Comparison of ENCODE assay signal across 8 cellular contexts in genomic region chr10:24701447-24701846, GRCh38.
DNase-seq lines count a peak whose midpoint lies in the region; ATAC-seq lines count a peak whose summit lies in the region.

No MANE protein-coding gene starts in this region.

- H3K27ac ChIP-seq in caudate nucleus (ENCODE audit: low read depth, low read length) = peak overlapping the region; percentile 50

- ATAC-seq in GM18511 (IDR thresholded peaks at IDR 0.05; ENCODE audit: unreplicated experiment) (peak; percentile 91), GM21526 (IDR thresholded peaks at IDR 0.05; ENCODE audit: low FRiP score, unreplicated experiment) (peak; percentile 93), HG03460 (IDR thresholded peaks at IDR 0.05; ENCODE audit: unreplicated experiment) (peak; percentile 81)

- DNase-seq in caudate nucleus (lab: John Stamatoyannopoulos, UW) (no peak), NCI-H2081 treated with DMSO at 0.1 percent for 48 hours (lab: John Stamatoyannopoulos, UW) (no peak), DMS53 treated with DMSO at 0.1 percent for 48 hours (lab: John Stamatoyannopoulos, UW; ENCODE audit: unreplicated experiment) (no peak), kidney tubule cell (ENCODE audit: low spot score) (no peak), NK-92 (lab: John Stamatoyannopoulos, UW; ENCODE audit: unreplicated experiment) (no peak)
